1 cellular context compared by ENCODE assay signal in genomic region chr16:14553447-14553846, GRCh38.
TF ChIP-seq lines count a peak whose summit lies in the region.

No MANE protein-coding gene starts in this region.

TF ChIP-seq in GM23338, 12 proteins besides CTCF, POLR2A, EP300 and RAD21 (continued from another document):
- TF ChIP-seq ZNF462 (CRISPR knock-in tag; IDR thresholded peaks at IDR 0.05) = no peak
